14 cellular contexts compared by ENCODE assay signal in the genomic region with DNA sequence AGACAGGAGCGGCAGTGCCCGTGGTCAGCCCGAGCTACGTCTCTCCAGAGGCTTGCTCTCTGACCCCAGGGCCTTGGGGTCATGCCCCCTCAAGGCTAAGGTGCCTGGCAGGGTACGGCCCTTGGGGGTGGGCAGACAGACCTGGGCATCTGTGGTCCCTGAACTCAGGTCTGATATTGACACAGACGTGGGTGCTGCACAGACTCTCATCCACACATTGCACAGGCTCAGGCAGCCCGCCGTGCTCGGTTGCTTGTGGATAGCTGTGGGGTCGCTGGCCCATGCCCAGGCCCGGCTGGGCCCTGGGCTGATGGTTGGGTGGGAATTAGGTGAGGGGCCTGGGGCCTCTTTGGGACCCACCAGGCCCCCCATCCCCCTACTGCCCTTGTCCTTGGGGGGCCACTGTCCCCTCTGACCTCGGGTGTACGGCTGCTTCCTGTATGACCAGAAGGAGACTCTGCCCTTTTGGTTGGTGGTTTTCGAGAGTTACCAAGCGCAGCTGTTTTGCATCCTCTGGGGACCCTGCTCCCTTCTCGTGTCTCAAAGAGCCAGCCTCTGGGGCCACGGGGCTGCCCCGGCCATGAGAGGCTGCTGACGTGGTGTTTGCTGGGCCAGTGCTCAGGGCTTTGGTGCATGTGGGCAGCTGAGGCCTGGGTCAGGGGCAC.
DNase-seq lines count a peak whose midpoint lies in the region; ATAC-seq and TF ChIP-seq lines count a peak whose summit lies in the region.
"Had no signal": no experiment of that assay in that cellular context is flagged by ENCODE, and none has a peak within 500 bp of the region (broad histone marks: within the 10 kb centered on the region; RNA-seq: fewer than 3 reads in every experiment).

No MANE protein-coding gene starts in this region.

- no peak for TF ChIP-seq CTCF in GM10248 (IDR thresholded peaks at IDR 0.05; ENCODE audit: control extremely low read depth, extremely low read depth, low read depth, missing control alignments)

- POLR2A ChIA-PET in GM10248 (lab: Yijun Ruan, JAX) = no interaction called here

- CTCF ChIA-PET in GM10248 (lab: Yijun Ruan, JAX) = no interaction called here

- DNase-seq in GM10248 (ENCODE audit: extremely low spot score) (peak; percentile 84), NAMALWA (ENCODE audit: low spot score) (peak; percentile 79), HuH-7.5 (ENCODE audit: low spot score) (no peak), amniotic stem cell (lab: John Stamatoyannopoulos, UW) (no peak), cerebellar cortex (ENCODE audit: low spot score) (no peak)
- DNase-seq in central memory CD4-positive, alpha-beta T cell = no peak
- DNase-seq: GDM1, NCI-H1105 treated with DMSO at 0.1 percent for 48 hours, NCI-H748 treated with DMSO at 0.1 percent for 48 hours, ovary, T-helper 1 cell, thyroid gland had no signal

- peak; percentile 72 for ATAC-seq in GM19395 (IDR thresholded peaks at IDR 0.05; ENCODE audit: unreplicated experiment)
- ATAC-seq in HG02870 (IDR thresholded peaks at IDR 0.05; ENCODE audit: unreplicated experiment) = peak; percentile 58

Comparison
In these comparisons a context has a peak if more than half of its experiments do, and no peak if none do; other contexts are left out.
1. DNase-seq: peak in GM10248 (single experiment) and NAMALWA (single experiment); none in central memory CD4-positive, alpha-beta T cell (single experiment), HuH-7.5 (single experiment), amniotic stem cell (single experiment) and cerebellar cortex (single experiment).